Comparison of ENCODE assay signal across 19 cellular contexts in the genomic region with DNA sequence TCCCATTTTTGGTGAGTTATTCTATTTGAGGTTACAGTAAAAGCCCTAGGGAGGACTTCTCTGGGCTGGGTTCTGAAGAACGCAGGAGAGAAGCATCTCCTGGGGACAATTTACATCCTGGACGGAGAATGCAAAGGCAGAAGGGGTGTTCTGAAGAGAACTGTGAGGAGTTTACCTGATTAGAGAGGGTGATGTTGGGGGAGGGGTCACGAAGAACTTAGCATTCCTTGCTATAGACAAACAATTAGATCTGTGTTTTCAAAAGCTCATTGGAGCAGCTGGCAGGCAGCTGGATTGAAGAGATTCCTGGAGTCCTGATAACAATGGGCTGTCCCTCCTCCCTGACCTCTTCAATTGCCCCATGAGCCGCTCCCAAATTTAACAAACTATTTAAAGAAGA. TPM values are rescaled to one million over a fixed set of nuclear protein-coding genes. Genes with fewer than 3 reads are reported as not detected.
A peak's percentile ranks its signal among the peaks of the same experiment; 100 is the strongest.
DNase-seq lines count a peak whose midpoint lies in the region; ATAC-seq and TF ChIP-seq lines count a peak whose summit lies in the region.
"Had no signal": no experiment of that assay in that cellular context is flagged by ENCODE, and none has a peak within 500 bp of the region (broad histone marks: within the 10 kb centered on the region; RNA-seq: fewer than 3 reads in every experiment).

No MANE protein-coding gene starts in this region.

- H3K4me1 Mint-ChIP-seq in endodermal cell = peaks cover 78% of the 10 kb centered on the region
- peaks cover 19 to 33% (median 24%) of the 10 kb centered on the region in 4 donors for H3K4me1 Mint-ChIP-seq in naive thymus-derived CD8-positive, alpha-beta T cell

- peak overlapping the region; percentile 91 for H2BK120ac ChIP-seq in mesendoderm (ENCODE audit: low read depth, low read length)

- no peak overlapping the region for H4K8ac ChIP-seq in mesendoderm (ENCODE audit: low read depth, low read length)

- ATAC-seq in HG02970 (IDR thresholded peaks at IDR 0.05; ENCODE audit: low FRiP score, unreplicated experiment) = no peak
- ATAC-seq in naive thymus-derived CD8-positive, alpha-beta T cell = no peak
- ATAC-seq: stimulated activated naive B cell treated with anti-CD40 and anti-IgM and Interleukin-4, amounts not matched to agents 10 μg/mL and 1 μg/mL and 100 μg/mL, for 72 hours had no signal

- DNase-seq in endodermal cell = peak; percentile 89
- peak; percentile 96 for DNase-seq in mesendoderm
- DNase-seq in thyroid gland = no peak
- DNase-seq in activated gamma-delta T cell (lab: John Stamatoyannopoulos, UW) = no peak
- DNase-seq in naive thymus-derived CD8-positive, alpha-beta T cell = no peak
- DNase-seq: activated CD4-positive, alpha-beta T cell treated with anti-CD3 and anti-CD28 coated beads, Interleukin-2, amount 10 ng/mL, durations not matched to agents 7 days and 5 days; activated naive CD8-positive, alpha-beta T cell treated with anti-CD3 and anti-CD28 coated beads, Interleukin-2, amount 10 ng/mL, durations not matched to agents 7 days and 5 days; activated T-cell treated with anti-CD3 and anti-CD28 coated beads for 4 hours; erythroblast; head of caudate nucleus; NCI-H2107; NK-92 treated with Interleukin-12 subunit alpha and Interleukin-12 subunit beta, amount 100 ng/mL, for 24 hours; SIG-M5; stimulated activated naive B cell treated with anti-CD40 and anti-IgM and Interleukin-4, amounts not matched to agents 10 μg/mL and 1 μg/mL and 100 μg/mL, for 72 hours had no signal

- TF ChIP-seq CTCF in endodermal cell (conservative IDR thresholded peaks at IDR 0.05) (no peak), thyroid gland (IDR thresholded peaks at IDR 0.05) (no peak)

- H3K79me2 ChIP-seq in mesendoderm (ENCODE audit: control insufficient read depth, insufficient read depth, low read length) = peaks cover 2% of the 10 kb centered on the region

- H3K9ac ChIP-seq in HUES64 (ENCODE audit: low read depth, low read length) (peak overlapping the region; percentile 66), endodermal cell (ENCODE audit: extremely low read depth, low read length, poor library complexity, severe bottlenecking) (peak overlapping the region; percentile 38), mesendoderm (ENCODE audit: low read length) (peak overlapping the region; percentile 50)

- peak overlapping the region; percentile 48 for H3K4me3 Mint-ChIP-seq in endodermal cell
- H3K4me3 Mint-ChIP-seq in naive thymus-derived CD8-positive, alpha-beta T cell = no peak overlapping the region
- H3K4me3 Mint-ChIP-seq: activated CD4-positive, alpha-beta T cell treated with anti-CD3 and anti-CD28 coated beads, Interleukin-2, amount 10 ng/mL, durations not matched to agents 7 days and 5 days; activated naive CD8-positive, alpha-beta T cell treated with anti-CD3 and anti-CD28 coated beads, Interleukin-2, amount 10 ng/mL, durations not matched to agents 7 days and 5 days; stimulated activated naive B cell treated with anti-CD40 and anti-IgM and Interleukin-4, amounts not matched to agents 10 μg/mL and 1 μg/mL and 100 μg/mL, for 72 hours had no signal

- no peak for TF ChIP-seq POLR2A in thyroid gland (IDR thresholded peaks at IDR 0.05)

- peaks cover 69% of the 10 kb centered on the region for H3K4me1 ChIP-seq in HUES64 (ENCODE audit: insufficient read depth, low read length)
- H3K4me1 ChIP-seq in endodermal cell (ENCODE audit: control insufficient read depth, insufficient read depth, low read length) = peaks cover 40% of the 10 kb centered on the region
- H3K4me1 ChIP-seq in mesendoderm (ENCODE audit: control insufficient read depth, low read depth, low read length) = peaks cover 33% of the 10 kb centered on the region
- H3K4me1 ChIP-seq in thyroid gland = peaks cover 56 to 69% of the 10 kb centered on the region in 2 donors

- no peak overlapping the region for H2BK15ac ChIP-seq in mesendoderm (replicated peaks; ENCODE audit: low read depth)

- 6% methylated on average over 3 of the region's 4 CpGs for WGBS in HUES64
- WGBS in endodermal cell (ENCODE audit: insufficient coverage in 1 of 2, insufficient read length in 1 of 2), 2 experiments = 0 to 1% methylated on average over 3 to 4 of the region's 4 CpGs
- no CpG with 5 or more reads among the region's 4 CpGs for WGBS in mesendoderm (ENCODE audit: extremely low coverage, insufficient coverage, low lambda C conversion rate)
- 42 to 49% methylated on average over 4 of the region's 4 CpGs for WGBS in thyroid gland, 2 donors

- peak overlapping the region; percentile 96 for H3K27ac Mint-ChIP-seq in endodermal cell
- peak overlapping the region in 2 of 10 donors; percentile 72 to 73 for H3K27ac Mint-ChIP-seq in naive thymus-derived CD8-positive, alpha-beta T cell
- H3K27ac Mint-ChIP-seq: activated CD4-positive, alpha-beta T cell treated with anti-CD3 and anti-CD28 coated beads, Interleukin-2, amount 10 ng/mL, durations not matched to agents 7 days and 5 days; activated naive CD8-positive, alpha-beta T cell treated with anti-CD3 and anti-CD28 coated beads, Interleukin-2, amount 10 ng/mL, durations not matched to agents 7 days and 5 days; stimulated activated naive B cell treated with anti-CD40 and anti-IgM and Interleukin-4, amounts not matched to agents 10 μg/mL and 1 μg/mL and 100 μg/mL, for 72 hours had no signal

- H3K9me3 ChIP-seq in HUES64 (ENCODE audit: insufficient read depth, low read depth, low read length) (no peaks in the 10 kb centered on the region), endodermal cell (ENCODE audit: control insufficient read depth, low read length) (no peaks in the 10 kb centered on the region), thyroid gland (no peaks in the 10 kb centered on the region)
- H3K9me3 ChIP-seq: neutrophil, vagina had no signal

- no peak overlapping the region for H2AK5ac ChIP-seq in mesendoderm (ENCODE audit: low read length)

- H3K36me3 Mint-ChIP-seq in endodermal cell (ENCODE audit: low read depth) = no peaks in the 10 kb centered on the region
- H3K36me3 Mint-ChIP-seq in naive thymus-derived CD8-positive, alpha-beta T cell = no peaks in the 10 kb centered on the region
- H3K36me3 Mint-ChIP-seq: activated naive CD8-positive, alpha-beta T cell treated with anti-CD3 and anti-CD28 coated beads, Interleukin-2, amount 10 ng/mL, durations not matched to agents 7 days and 5 days had no signal

- H3K4me3 ChIP-seq in HUES64 (ENCODE audit: low read length) (peak overlapping the region; percentile 31), endodermal cell (ENCODE audit: low read length) (peak overlapping the region; percentile 78), mesendoderm (ENCODE audit: low read length) (no peak overlapping the region), thyroid gland (replicated peaks in 1 of 3) (no peak overlapping the region)
- H3K4me3 ChIP-seq: vagina had no signal

- no peaks in the 10 kb centered on the region for H3K27me3 Mint-ChIP-seq in endodermal cell (ENCODE audit: insufficient read depth)
- no peaks in the 10 kb centered on the region for H3K27me3 Mint-ChIP-seq in naive thymus-derived CD8-positive, alpha-beta T cell
- H3K27me3 Mint-ChIP-seq: activated CD4-positive, alpha-beta T cell treated with anti-CD3 and anti-CD28 coated beads, Interleukin-2, amount 10 ng/mL, durations not matched to agents 7 days and 5 days had no signal

- no peaks in the 10 kb centered on the region for H3K9me3 Mint-ChIP-seq in endodermal cell
- no peaks in the 10 kb centered on the region for H3K9me3 Mint-ChIP-seq in naive thymus-derived CD8-positive, alpha-beta T cell
- H3K9me3 Mint-ChIP-seq: activated CD4-positive, alpha-beta T cell treated with anti-CD3 and anti-CD28 coated beads, Interleukin-2, amount 10 ng/mL, durations not matched to agents 7 days and 5 days; activated naive CD8-positive, alpha-beta T cell treated with anti-CD3 and anti-CD28 coated beads, Interleukin-2, amount 10 ng/mL, durations not matched to agents 7 days and 5 days; stimulated activated naive B cell treated with anti-CD40 and anti-IgM and Interleukin-4, amounts not matched to agents 10 μg/mL and 1 μg/mL and 100 μg/mL, for 72 hours had no signal

- peak overlapping the region; percentile 43 for H2BK5ac ChIP-seq in mesendoderm (ENCODE audit: low read length)

- H3K27ac ChIP-seq in HUES64 (ENCODE audit: low read depth, low read length) (peak overlapping the region; percentile 96), endodermal cell (ENCODE audit: low read depth, low read length) (peak overlapping the region; percentile 76), mesendoderm (ENCODE audit: low read depth, low read length) (peak overlapping the region; percentile 97), thyroid gland (peak overlapping the region in 2 of 3 donors; percentile 40 to 51)
- H3K27ac ChIP-seq: C4-2B, neutrophil, vagina had no signal

- H4K5ac ChIP-seq in mesendoderm (ENCODE audit: low read length) = peak overlapping the region; percentile 42

- 0 out of 2 replicates have a peak, but pooled peaks cover 2% of the 10 kb centered on the region for H3K27me3 ChIP-seq in HUES64 (ENCODE audit: insufficient read depth, low read length)
- no peaks in the 10 kb centered on the region for H3K27me3 ChIP-seq in endodermal cell (ENCODE audit: control insufficient read depth, insufficient read depth, low read length, poor library complexity, severe bottlenecking)
- no peaks in the 10 kb centered on the region for H3K27me3 ChIP-seq in mesendoderm (ENCODE audit: insufficient read depth, low read length, poor library complexity)
- no peaks in the 10 kb centered on the region for H3K27me3 ChIP-seq in thyroid gland
- H3K27me3 ChIP-seq: neutrophil, vagina had no signal

- POLR2A ChIA-PET in naive thymus-derived CD8-positive, alpha-beta T cell (lab: Charles Lee) = interaction anchor here (0.6 to 1.5 kb wide), 2 partner anchors 57 to 101 kb away, joined by 3 read pairs; no protein-coding TSS in a partner anchor

- no peak overlapping the region for H3K23ac ChIP-seq in mesendoderm (ENCODE audit: low read length)

- peak overlapping the region; percentile 13 for H3K4me2 ChIP-seq in mesendoderm (ENCODE audit: low read length)

- H3K4ac ChIP-seq in mesendoderm (ENCODE audit: low read depth, low read length) = peak overlapping the region; percentile 81

- H3K18ac ChIP-seq in mesendoderm (ENCODE audit: low read length) = peak overlapping the region; percentile 98

- H3K56ac ChIP-seq in mesendoderm (ENCODE audit: low read length) = peak overlapping the region; percentile 69

- peaks cover 9% of the 10 kb centered on the region for H3K79me1 ChIP-seq in mesendoderm (ENCODE audit: low read length)

- intact Hi-C loops in thyroid gland (cut with DNase I) = no loop called here

- H3K36me3 ChIP-seq in HUES64 (ENCODE audit: insufficient read depth, low read length) (no peaks in the 10 kb centered on the region), endodermal cell (ENCODE audit: control insufficient read depth, insufficient read depth, low read length) (no peaks in the 10 kb centered on the region), mesendoderm (ENCODE audit: control insufficient read depth, insufficient read depth, low read length) (no peaks in the 10 kb centered on the region), thyroid gland (no peaks in the 10 kb centered on the region)
- H3K36me3 ChIP-seq: neutrophil, vagina had no signal

RNA-seq across cellular contexts. Expression of a gene that starts 55.2 kb away (rescaled TPM):
- polyA plus RNA-seq in HUES64 (2013, experiment 1 of 2) = 1.8 TPM
- polyA plus RNA-seq in HUES64 (2013, experiment 2 of 2) = 1.9 TPM
- total RNA-seq in endodermal cell (1 to 10 TPM; 2.2 to 2.3 TPM), thyroid gland (10 to 100 TPM; 40.0 to 78.9 (median 55.0) TPM)
- polyA plus RNA-seq in endodermal cell (2013, experiment 1 of 2) = 1.5 TPM
- 3.0 TPM for polyA plus RNA-seq in endodermal cell (2013, experiment 2 of 2)
- 2.5 TPM for polyA plus RNA-seq in mesendoderm (2013, experiment 1 of 2)
- polyA plus RNA-seq in mesendoderm (2013, experiment 2 of 2) = 2.4 TPM
- total RNA-seq in naive thymus-derived CD8-positive, alpha-beta T cell = 1 to 10 TPM; 1.1 to 1.8 TPM
- 1 to 10 TPM in 2 of 3 donors, under 1 TPM in 1; 0.32 to 2.3 (median 1.6) TPM for polyA plus RNA-seq in naive thymus-derived CD8-positive, alpha-beta T cell

Comparison
In these comparisons a context has a peak if more than half of its experiments do, and no peak if none do; other contexts are left out.
1. H3K27ac ChIP-seq: peak in every context shown above with its lines; median percentile 97 in mesendoderm; 96 in HUES64; 76 in endodermal cell; 46 in thyroid gland.
2. H3K4me3 ChIP-seq: peak in HUES64 (single experiment) and endodermal cell (single experiment); none in mesendoderm (single experiment) and thyroid gland (0 of 3).
3. DNase-seq: peak in endodermal cell (single experiment) and mesendoderm (single experiment); none in thyroid gland (0 of 2), activated gamma-delta T cell (single experiment) and naive thymus-derived CD8-positive, alpha-beta T cell (0 of 10).
4. RNA of a gene that starts 55.2 kb away (total RNA-seq): 40.0 to 78.9 TPM in thyroid gland; 2.2 to 2.3 TPM in endodermal cell and 1.1 to 1.8 TPM in naive thymus-derived CD8-positive, alpha-beta T cell; every median in the first group is over 10 times any median in the second.
5. Peak in every context shown above with its lines, with median percentiles within 50 percentile points of each other: H3K9ac ChIP-seq.